Comparison of ENCODE assay signal across 18 cellular contexts in the genomic region with DNA sequence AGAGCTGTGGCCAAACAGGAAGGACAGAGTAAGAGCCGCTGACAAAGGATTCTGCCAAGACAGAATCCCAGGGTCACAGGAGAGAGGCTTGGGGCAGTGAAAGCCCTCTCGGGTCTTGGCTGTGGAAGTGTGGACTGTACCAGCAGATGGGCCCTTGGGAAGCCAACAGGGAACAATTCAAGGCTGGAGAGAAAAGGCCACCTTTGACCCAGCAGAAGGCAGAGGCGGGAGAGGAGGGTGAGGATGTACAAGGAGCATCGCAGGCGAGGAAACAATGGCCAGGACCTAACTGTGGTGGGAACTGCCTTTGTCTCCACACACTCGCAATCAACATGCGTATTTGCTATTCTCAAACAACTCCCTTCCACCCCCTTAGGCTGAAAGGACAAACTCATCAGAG. TPM values are rescaled to one million over a fixed set of nuclear protein-coding genes. Genes with fewer than 3 reads are reported as not detected.
A peak's percentile ranks its signal among the peaks of the same experiment; 100 is the strongest.
DNase-seq lines count a peak whose midpoint lies in the region; ATAC-seq and FAIRE-seq lines count a peak whose summit lies in the region.
"Had no signal": no experiment of that assay in that cellular context is flagged by ENCODE, and none has a peak within 500 bp of the region (broad histone marks: within the 10 kb centered on the region; RNA-seq: fewer than 3 reads in every experiment).

No MANE protein-coding gene starts in this region.

- no peaks in the 10 kb centered on the region for H3K9me3 Mint-ChIP-seq in activated naive CD4-positive, alpha-beta T cell treated with anti-CD3 and anti-CD28 coated beads, Interleukin-2, amount 10 ng/mL, durations not matched to agents 7 days and 5 days
- no peaks in the 10 kb centered on the region for H3K9me3 Mint-ChIP-seq in activated naive CD4-positive, alpha-beta T cell treated with anti-CD3 and anti-CD28 coated beads, Interleukin-2, amount 50 U/mL, for 72 hours
- no peaks in the 10 kb centered on the region for H3K9me3 Mint-ChIP-seq in immature natural killer cell
- H3K9me3 Mint-ChIP-seq in stimulated activated effector memory CD8-positive, alpha-beta T cell treated with anti-CD3 and anti-CD28 coated beads, Interleukin-12 subunit alpha, Interleukin-12 subunit beta, amount 100 ng/mL, for 72 hours, result no peaks in the 10 kb centered on the region

- peaks cover 54% of the 10 kb centered on the region for H3K36me3 Mint-ChIP-seq in activated naive CD4-positive, alpha-beta T cell treated with anti-CD3 and anti-CD28 coated beads, Interleukin-2, amount 10 ng/mL, durations not matched to agents 7 days and 5 days
- peaks cover 10 to 27% of the 10 kb centered on the region in 2 donors for H3K36me3 Mint-ChIP-seq in activated naive CD4-positive, alpha-beta T cell treated with anti-CD3 and anti-CD28 coated beads, Interleukin-2, amount 50 U/mL, for 72 hours
- peaks cover 4 to 33% (median 5%) of the 10 kb centered on the region in 3 donors for H3K36me3 Mint-ChIP-seq in immature natural killer cell
- peaks cover 100% of the 10 kb centered on the region for H3K36me3 Mint-ChIP-seq in stimulated activated effector memory CD8-positive, alpha-beta T cell treated with anti-CD3 and anti-CD28 coated beads, Interleukin-12 subunit alpha, Interleukin-12 subunit beta, amount 100 ng/mL, for 72 hours

- no peak for ATAC-seq in activated naive CD4-positive, alpha-beta T cell treated with anti-CD3 and anti-CD28 coated beads, Interleukin-2, amount 50 U/mL, for 72 hours
- no peak for ATAC-seq in stimulated activated effector memory CD8-positive, alpha-beta T cell treated with anti-CD3 and anti-CD28 coated beads, Interleukin-12 subunit alpha, Interleukin-12 subunit beta, amount 100 ng/mL, for 72 hours
- ATAC-seq in HG03571 (IDR thresholded peaks at IDR 0.05; ENCODE audit: unreplicated experiment), result no peak
- ATAC-seq: activated CD4-positive, CD25-positive, alpha-beta regulatory T cell treated with anti-CD3 and anti-CD28 coated beads, Interleukin-2, amount 50 U/mL, for 24 hours had no signal

- H3K27me3 Mint-ChIP-seq in activated naive CD4-positive, alpha-beta T cell treated with anti-CD3 and anti-CD28 coated beads, Interleukin-2, amount 10 ng/mL, durations not matched to agents 7 days and 5 days, result no peaks in the 10 kb centered on the region
- H3K27me3 Mint-ChIP-seq in immature natural killer cell (ENCODE audit: low read depth in 3 of 3), result peaks cover 0 to 7% (median 3%) of the 10 kb centered on the region in 3 donors

- no peak for FAIRE-seq in HTR-8/SVneo (lab: Jason Lieb, UNC)

- DNase-seq in activated naive CD4-positive, alpha-beta T cell treated with anti-CD3 and anti-CD28 coated beads, Interleukin-2, amount 10 ng/mL, durations not matched to agents 7 days and 5 days, result peak; percentile 8
- DNase-seq in activated naive CD4-positive, alpha-beta T cell (lab: John Stamatoyannopoulos, UW), result no peak
- DNase-seq in activated naive CD4-positive, alpha-beta T cell treated with anti-CD3 and anti-CD28 coated beads, Interleukin-2, amount 50 U/mL, for 72 hours (ENCODE audit: low spot score in 2 of 2), result no peak
- no peak for DNase-seq in immature natural killer cell
- DNase-seq in stimulated activated effector memory CD8-positive, alpha-beta T cell treated with anti-CD3 and anti-CD28 coated beads, Interleukin-12 subunit alpha, Interleukin-12 subunit beta, amount 100 ng/mL, for 72 hours (ENCODE audit: low spot score in 2 of 2), result no peak
- no peak for DNase-seq in NCI-H2227 (lab: John Stamatoyannopoulos, UW; ENCODE audit: unreplicated experiment)
- DNase-seq in HTR-8/SVneo (ENCODE audit: insufficient read length, low spot score), result no peak
- DNase-seq: EL, mesendoderm, NCI-H1105 treated with DMSO at 0.1 percent for 48 hours, NCI-H748 treated with DMSO at 0.1 percent for 48 hours, tibial artery had no signal

- no peak overlapping the region for H3K4me3 Mint-ChIP-seq in activated naive CD4-positive, alpha-beta T cell treated with anti-CD3 and anti-CD28 coated beads, Interleukin-2, amount 10 ng/mL, durations not matched to agents 7 days and 5 days
- no peak overlapping the region for H3K4me3 Mint-ChIP-seq in immature natural killer cell
- H3K4me3 Mint-ChIP-seq in stimulated activated effector memory CD8-positive, alpha-beta T cell treated with anti-CD3 and anti-CD28 coated beads, Interleukin-12 subunit alpha, Interleukin-12 subunit beta, amount 100 ng/mL, for 72 hours, result no peak overlapping the region

- H3K27ac Mint-ChIP-seq in activated naive CD4-positive, alpha-beta T cell treated with anti-CD3 and anti-CD28 coated beads, Interleukin-2, amount 10 ng/mL, durations not matched to agents 7 days and 5 days, result peak overlapping the region; percentile 17
- H3K27ac Mint-ChIP-seq in activated naive CD4-positive, alpha-beta T cell treated with anti-CD3 and anti-CD28 coated beads, Interleukin-2, amount 50 U/mL, for 72 hours, result peak overlapping the region; percentile 53 to 72
- H3K27ac Mint-ChIP-seq in immature natural killer cell, result peak overlapping the region in 5 of 6 donors; percentile 19 to 74 (median 40)
- H3K27ac Mint-ChIP-seq in stimulated activated effector memory CD8-positive, alpha-beta T cell treated with anti-CD3 and anti-CD28 coated beads, Interleukin-12 subunit alpha, Interleukin-12 subunit beta, amount 100 ng/mL, for 72 hours, result peak overlapping the region; percentile 71

- CTCF ChIA-PET in activated naive CD4-positive, alpha-beta T cell treated with anti-CD3 and anti-CD28 coated beads, Interleukin-2, amount 10 ng/mL, durations not matched to agents 7 days and 5 days (lab: Charles Lee), result interaction anchor here (1.1 to 1.4 kb wide), 2 partner anchors 27 to 286 kb away, joined by 4 to 6 read pairs; no protein-coding TSS in a partner anchor

- H3K4me1 Mint-ChIP-seq in activated naive CD4-positive, alpha-beta T cell treated with anti-CD3 and anti-CD28 coated beads, Interleukin-2, amount 10 ng/mL, durations not matched to agents 7 days and 5 days, result peaks cover 57% of the 10 kb centered on the region
- peaks cover 20 to 36% of the 10 kb centered on the region in 2 donors for H3K4me1 Mint-ChIP-seq in immature natural killer cell
- H3K4me1 Mint-ChIP-seq in stimulated activated effector memory CD8-positive, alpha-beta T cell treated with anti-CD3 and anti-CD28 coated beads, Interleukin-12 subunit alpha, Interleukin-12 subunit beta, amount 100 ng/mL, for 72 hours, result peaks cover 31% of the 10 kb centered on the region

RNA-seq across cellular contexts. Expression of gene CARHSP1, which starts 15.7 kb away (rescaled TPM):
- 100 to 1,000 TPM in 1 of 2 donors, 10 to 100 TPM in 1; 88.1 to 106 TPM for total RNA-seq in activated naive CD4-positive, alpha-beta T cell treated with anti-CD3 and anti-CD28 coated beads, Interleukin-2, amount 50 U/mL, for 72 hours
- polyA plus RNA-seq in immature natural killer cell, result 10 to 100 TPM; 83.0 to 96.8 (median 92.9) TPM

RNA-seq across cellular contexts. Expression of gene LITAFD, which starts 29.0 kb away (rescaled TPM):
- not detected for total RNA-seq in activated naive CD4-positive, alpha-beta T cell treated with anti-CD3 and anti-CD28 coated beads, Interleukin-2, amount 50 U/mL, for 72 hours
- not detected for polyA plus RNA-seq in immature natural killer cell
- total RNA-seq: adrenal gland, hepatocyte, renal cortical epithelial cell had no signal
- polyA plus RNA-seq: adrenal gland, AG04450, hepatocyte had no signal

RNA-seq across cellular contexts. Expression of gene PMM2, which starts 55.5 kb away (rescaled TPM):
- total RNA-seq in activated naive CD4-positive, alpha-beta T cell treated with anti-CD3 and anti-CD28 coated beads, Interleukin-2, amount 50 U/mL, for 72 hours, result 10 to 100 TPM; 24.2 to 46.2 TPM
- 10 to 100 TPM; 11.2 to 28.9 (median 15.1) TPM for polyA plus RNA-seq in immature natural killer cell

RNA-seq across cellular contexts. Expression of gene TMEM186, which starts 55.7 kb away (rescaled TPM):
- total RNA-seq in activated naive CD4-positive, alpha-beta T cell treated with anti-CD3 and anti-CD28 coated beads, Interleukin-2, amount 50 U/mL, for 72 hours, result 10 to 100 TPM; 15.1 to 19.8 TPM
- 1 to 10 TPM; 6.1 to 8.3 (median 7.0) TPM for polyA plus RNA-seq in immature natural killer cell

Comparison
In these comparisons a context has a peak if more than half of its experiments do, and no peak if none do; other contexts are left out.
1. H3K27ac Mint-ChIP-seq: peak in every context shown above with its lines; median percentile 71 in stimulated activated effector memory CD8-positive, alpha-beta T cell treated with anti-CD3 and anti-CD28 coated beads, Interleukin-12 subunit alpha, Interleukin-12 subunit beta, amount 100 ng/mL, for 72 hours; 62 in activated naive CD4-positive, alpha-beta T cell treated with anti-CD3 and anti-CD28 coated beads, Interleukin-2, amount 50 U/mL, for 72 hours; 40 in immature natural killer cell; 17 in activated naive CD4-positive, alpha-beta T cell treated with anti-CD3 and anti-CD28 coated beads, Interleukin-2, amount 10 ng/mL, durations not matched to agents 7 days and 5 days.